21 cellular contexts compared by ENCODE assay signal in genomic region chr19:16508546-16508945, GRCh38. TPM values are rescaled to one million over a fixed set of nuclear protein-coding genes. Genes with fewer than 3 reads are reported as not detected.
A peak's percentile ranks its signal among the peaks of the same experiment; 100 is the strongest.
DNase-seq lines count a peak whose midpoint lies in the region; ATAC-seq and TF ChIP-seq lines count a peak whose summit lies in the region.
"Had no signal": no experiment of that assay in that cellular context is flagged by ENCODE, and none has a peak within 500 bp of the region (broad histone marks: within the 10 kb centered on the region; RNA-seq: fewer than 3 reads in every experiment).

No MANE protein-coding gene starts in this region.

- H3K9me3 Mint-ChIP-seq in activated CD4-positive, alpha-beta T cell treated with anti-CD3 and anti-CD28 coated beads, Interleukin-2, amount 10 ng/mL, durations not matched to agents 7 days and 5 days, result no peaks in the 10 kb centered on the region
- H3K9me3 Mint-ChIP-seq: CD4-positive, alpha-beta memory T cell; HFFc6 had no signal

- POLR2A ChIA-PET in activated CD4-positive, alpha-beta T cell treated with anti-CD3 and anti-CD28 coated beads, Interleukin-2, amount 10 ng/mL, durations not matched to agents 7 days and 5 days (lab: Charles Lee), result no interaction called here

- no peak overlapping the region for H3K27ac Mint-ChIP-seq in activated CD4-positive, alpha-beta T cell treated with anti-CD3 and anti-CD28 coated beads, Interleukin-2, amount 10 ng/mL, durations not matched to agents 7 days and 5 days
- H3K27ac Mint-ChIP-seq: CD4-positive, alpha-beta memory T cell; HFFc6 had no signal

- 84 to 86% methylated on average over 4 to 5 of the region's 5 CpGs for WGBS in esophagus squamous epithelium, 2 donors
- 95% methylated on average over 5 of the region's 5 CpGs for WGBS in prostate gland
- 96 to 97% methylated on average over 5 of the region's 5 CpGs for WGBS in upper lobe of left lung, 2 donors

- peaks cover 27% of the 10 kb centered on the region for H3K36me3 ChIP-seq in right atrium auricular region
- peaks cover 0 to 96% (median 12%) of the 10 kb centered on the region in 3 donors for H3K36me3 ChIP-seq in esophagus squamous epithelium
- no peaks in the 10 kb centered on the region for H3K36me3 ChIP-seq in prostate gland
- peaks cover 0 to 51% (median 21%) of the 10 kb centered on the region in 4 donors for H3K36me3 ChIP-seq in upper lobe of left lung

- no peak for ATAC-seq in upper lobe of left lung (ENCODE audit: low FRiP score in 2 of 2)
- ATAC-seq: A549 had no signal

- H3K9me3 ChIP-seq in right atrium auricular region, result no peaks in the 10 kb centered on the region
- H3K9me3 ChIP-seq in esophagus squamous epithelium, result no peaks in the 10 kb centered on the region
- H3K9me3 ChIP-seq in prostate gland, result no peaks in the 10 kb centered on the region
- H3K9me3 ChIP-seq in upper lobe of left lung, result no peaks in the 10 kb centered on the region
- H3K9me3 ChIP-seq: A549, HAP-1 had no signal

- TF ChIP-seq EP300 in upper lobe of left lung (IDR thresholded peaks at IDR 0.05), result no peak

- H3K27me3 ChIP-seq in right atrium auricular region (no peaks in the 10 kb centered on the region), esophagus squamous epithelium (no peaks in the 10 kb centered on the region), prostate gland (replicated peaks; ENCODE audit: insufficient read depth) (no peaks in the 10 kb centered on the region), upper lobe of left lung (no peaks in the 10 kb centered on the region)

- no peak overlapping the region for H3K4me3 ChIP-seq in right atrium auricular region
- H3K4me3 ChIP-seq in esophagus squamous epithelium, result no peak overlapping the region
- H3K4me3 ChIP-seq in prostate gland, result no peak overlapping the region
- H3K4me3 ChIP-seq in upper lobe of left lung, result no peak overlapping the region
- H3K4me3 ChIP-seq: A549, HAP-1 had no signal

- H3K4me1 ChIP-seq in right atrium auricular region (peaks cover 0 to 9% of the 10 kb centered on the region in 2 donors), esophagus squamous epithelium (peaks cover 0 to 17% (median 0%) of the 10 kb centered on the region in 3 donors), prostate gland (replicated peaks) (peaks cover 5% of the 10 kb centered on the region), upper lobe of left lung (no peaks in the 10 kb centered on the region)
- H3K4me1 ChIP-seq: A549, HAP-1 had no signal

- TF ChIP-seq POLR2A in esophagus squamous epithelium (IDR thresholded peaks at IDR 0.05), result no peak
- TF ChIP-seq POLR2A in prostate gland (IDR thresholded peaks at IDR 0.05), result no peak
- TF ChIP-seq POLR2A in upper lobe of left lung (IDR thresholded peaks at IDR 0.05), result no peak

- H3K27ac ChIP-seq in right atrium auricular region (peak overlapping the region; percentile 46 to 53), esophagus squamous epithelium (peak overlapping the region; percentile 30 to 81 (median 62)), prostate gland (peak overlapping the region; percentile 56 to 60), upper lobe of left lung (peak overlapping the region in 3 of 4 donors; percentile 30 to 57 (median 35))
- H3K27ac ChIP-seq: A549 had no signal

- no peaks in the 10 kb centered on the region for H3K4me1 Mint-ChIP-seq in activated CD4-positive, alpha-beta T cell treated with anti-CD3 and anti-CD28 coated beads, Interleukin-2, amount 10 ng/mL, durations not matched to agents 7 days and 5 days
- H3K4me1 Mint-ChIP-seq: CD4-positive, alpha-beta memory T cell had no signal

- no peak for TF ChIP-seq CTCF in right atrium auricular region (IDR thresholded peaks at IDR 0.05)
- TF ChIP-seq CTCF in esophagus squamous epithelium (IDR thresholded peaks at IDR 0.05), result no peak
- TF ChIP-seq CTCF in prostate gland (IDR thresholded peaks at IDR 0.05), result no peak
- no peak for TF ChIP-seq CTCF in upper lobe of left lung (IDR thresholded peaks at IDR 0.05)

- DNase-seq in right atrium auricular region (ENCODE audit: low spot score), result no peak
- DNase-seq in cardiac septum (ENCODE audit: low spot score), result no peak
- no peak for DNase-seq in esophagus squamous epithelium (lab: John Stamatoyannopoulos, UW)
- no peak for DNase-seq in prostate gland (ENCODE audit: low spot score)
- DNase-seq in upper lobe of left lung, result no peak
- no peak for DNase-seq in activated CD4-positive, alpha-beta T cell treated with anti-CD3 and anti-CD28 coated beads, Interleukin-2, amount 10 ng/mL, durations not matched to agents 7 days and 5 days
- no peak for DNase-seq in AG08396 (ENCODE audit: low spot score)
- DNase-seq in DMS53 (lab: John Stamatoyannopoulos, UW), result no peak
- DNase-seq: 8988T; ACHN; Calu3; CD4-positive, alpha-beta memory T cell; COR-L47; DMS153; DMS79; EL; GF-D8; GOT3; HFFc6 had no signal

- CTCF ChIA-PET in activated CD4-positive, alpha-beta T cell treated with anti-CD3 and anti-CD28 coated beads, Interleukin-2, amount 10 ng/mL, durations not matched to agents 7 days and 5 days (lab: Charles Lee), result interaction anchor here (1.0 kb wide), 1 partner anchor 33 kb away, joined by 3 read pairs; no protein-coding TSS in a partner anchor

- no peak overlapping the region for H3K4me3 Mint-ChIP-seq in activated CD4-positive, alpha-beta T cell treated with anti-CD3 and anti-CD28 coated beads, Interleukin-2, amount 10 ng/mL, durations not matched to agents 7 days and 5 days
- H3K4me3 Mint-ChIP-seq: CD4-positive, alpha-beta memory T cell; HFFc6 had no signal

- intact Hi-C loops in cardiac septum (cut with DNase I) (no loop called here), esophagus squamous epithelium (cut with DNase I) (no loop called here), prostate gland (cut with DNase I) (no loop called here)

- no peaks in the 10 kb centered on the region for H3K36me3 Mint-ChIP-seq in activated CD4-positive, alpha-beta T cell treated with anti-CD3 and anti-CD28 coated beads, Interleukin-2, amount 10 ng/mL, durations not matched to agents 7 days and 5 days (ENCODE audit: low read depth)

- H3K27me3 Mint-ChIP-seq in activated CD4-positive, alpha-beta T cell treated with anti-CD3 and anti-CD28 coated beads, Interleukin-2, amount 10 ng/mL, durations not matched to agents 7 days and 5 days, result no peaks in the 10 kb centered on the region
- H3K27me3 Mint-ChIP-seq: CD4-positive, alpha-beta memory T cell had no signal

RNA-seq across cellular contexts. Expression of gene C19orf44, which starts 12.4 kb away (rescaled TPM):
- total RNA-seq in right atrium auricular region, result 1 to 10 TPM; 2.3 to 6.0 TPM
- total RNA-seq in cardiac septum, result 3.1 TPM
- 1 to 10 TPM; 2.5 to 10.0 (median 4.2) TPM for total RNA-seq in esophagus squamous epithelium
- 10 to 100 TPM in 1 of 2 donors, 1 to 10 TPM in 1; 8.0 to 13.7 TPM for total RNA-seq in prostate gland
- total RNA-seq in upper lobe of left lung, result 10 to 100 TPM in 1 of 6 donors, 1 to 10 TPM in 5; 4.3 to 26.2 (median 5.7) TPM
- total RNA-seq in activated CD4-positive, alpha-beta T cell treated with anti-CD3 and anti-CD28 coated beads, Interleukin-2, amount 10 ng/mL, durations not matched to agents 7 days and 5 days, result 1 to 10 TPM; 3.1 to 3.9 TPM

RNA-seq across cellular contexts. Expression of gene CALR3, which starts 12.6 kb away (rescaled TPM):
- total RNA-seq in right atrium auricular region, result not detected
- total RNA-seq in cardiac septum, result not detected
- total RNA-seq in esophagus squamous epithelium, result not detected
- total RNA-seq in prostate gland, result 10 to 100 TPM in 1 of 2 donors, under 1 TPM in 1; 0.91 to 10.1 TPM
- total RNA-seq in upper lobe of left lung, result not detected
- not detected for total RNA-seq in activated CD4-positive, alpha-beta T cell treated with anti-CD3 and anti-CD28 coated beads, Interleukin-2, amount 10 ng/mL, durations not matched to agents 7 days and 5 days
- total RNA-seq: Calu3; CD4-positive, alpha-beta memory T cell; HFFc6 had no signal

RNA-seq across cellular contexts. Expression of gene CHERP, which starts 33.7 kb away (rescaled TPM):
- total RNA-seq in right atrium auricular region (1 to 10 TPM; 4.3 to 8.0 TPM), cardiac septum (23.7 TPM), esophagus squamous epithelium (10 to 100 TPM in 1 of 4 donors, 1 to 10 TPM in 3; 5.5 to 11.8 (median 9.6) TPM), prostate gland (10 to 100 TPM; 20.9 to 32.7 TPM), upper lobe of left lung (10 to 100 TPM; 10.8 to 38.6 (median 22.0) TPM)
- 10 to 100 TPM; 57.9 to 62.2 TPM for total RNA-seq in activated CD4-positive, alpha-beta T cell treated with anti-CD3 and anti-CD28 coated beads, Interleukin-2, amount 10 ng/mL, durations not matched to agents 7 days and 5 days

RNA-seq across cellular contexts. Expression of gene EPS15L1, which starts 36.8 kb away (rescaled TPM):
- 10 to 100 TPM; 24.0 to 27.4 TPM for total RNA-seq in right atrium auricular region
- total RNA-seq in cardiac septum, result 48.4 TPM
- total RNA-seq in esophagus squamous epithelium, result 10 to 100 TPM in 3 of 4 donors, 1 to 10 TPM in 1; 8.1 to 21.7 (median 19.8) TPM
- 10 to 100 TPM; 18.4 to 30.4 TPM for total RNA-seq in prostate gland
- 10 to 100 TPM; 18.2 to 62.9 (median 33.2) TPM for total RNA-seq in upper lobe of left lung
- 10 to 100 TPM; 33.3 to 39.1 TPM for total RNA-seq in activated CD4-positive, alpha-beta T cell treated with anti-CD3 and anti-CD28 coated beads, Interleukin-2, amount 10 ng/mL, durations not matched to agents 7 days and 5 days
